In the genomic region with DNA sequence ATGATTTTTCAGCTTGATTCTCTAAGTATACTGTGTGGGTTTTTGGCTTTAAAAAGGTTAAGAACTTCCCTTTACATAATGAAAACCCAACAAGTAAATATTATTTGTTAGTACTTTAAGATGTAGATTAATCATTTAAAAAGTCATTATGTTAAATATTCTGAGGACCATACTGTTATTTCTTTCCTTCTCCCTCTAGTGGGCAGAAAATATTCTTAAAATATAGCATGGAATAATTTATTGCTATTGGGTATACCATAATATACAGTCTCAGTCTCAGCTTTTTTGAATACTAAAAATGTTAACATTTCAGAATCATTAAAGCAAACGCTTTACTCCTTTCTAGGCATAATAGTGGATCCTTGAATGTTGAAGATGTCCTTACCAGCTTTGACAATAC, we compare ENCODE assay signal across 18 cellular contexts. TPM values are rescaled to one million over a fixed set of nuclear protein-coding genes. Genes with fewer than 3 reads are reported as not detected.
DNase-seq lines count a peak whose midpoint lies in the region; ATAC-seq, FAIRE-seq and TF ChIP-seq lines count a peak whose summit lies in the region.
"Had no signal": no experiment of that assay in that cellular context is flagged by ENCODE, and none has a peak within 500 bp of the region (broad histone marks: within the 10 kb centered on the region; RNA-seq: fewer than 3 reads in every experiment).

No MANE protein-coding gene starts in this region.

- H3K4me2 ChIP-seq in A549 = no peak overlapping the region

- H3K36me3 Mint-ChIP-seq in immature natural killer cell = peaks cover 0 to 8% (median 4%) of the 10 kb centered on the region in 3 donors

- H3K4me3 Mint-ChIP-seq in immature natural killer cell = no peak overlapping the region
- H3K4me3 Mint-ChIP-seq: effector memory CD8-positive, alpha-beta T cell; stimulated activated memory B cell treated with anti-CD40 and anti-IgM and Interleukin-4, amounts not matched to agents 10 μg/mL and 1 μg/mL and 100 μg/mL, for 72 hours had no signal

- H3K27me3 Mint-ChIP-seq in immature natural killer cell (ENCODE audit: low read depth in 3 of 3) = no peaks in the 10 kb centered on the region
- H3K27me3 Mint-ChIP-seq: effector memory CD8-positive, alpha-beta T cell; stimulated activated memory B cell treated with anti-CD40 and anti-IgM and Interleukin-4, amounts not matched to agents 10 μg/mL and 1 μg/mL and 100 μg/mL, for 72 hours had no signal

- no peak for TF ChIP-seq POLR2A in A549 (IDR thresholded peaks at IDR 0.05; ENCODE audit: low read length)

- CTCF ChIA-PET in A549 (lab: Yijun Ruan, JAX) = interaction anchor here (0.5 to 13.1 kb wide), 11 partner anchors 14 to 1104 kb away, joined by 3 to 184 read pairs (median 4); a partner anchor contains a TSS

- H3K4me3 ChIP-seq in A549 (no peak overlapping the region), fibroblast of mammary gland (ENCODE audit: control insufficient read depth, low read depth, low read length) (no peak overlapping the region)
- H3K4me3 ChIP-seq: adrenal gland had no signal

- peaks cover 0 to 1% of the 10 kb centered on the region in 2 donors for H3K4me1 Mint-ChIP-seq in immature natural killer cell

- peak; percentile 18 for FAIRE-seq in A549 (lab: Jason Lieb, UNC)

- 25% methylated on average over 1 of the region's 1 CpG for WGBS in A549 (ENCODE audit: missing lambda C conversion rate)

- no peaks in the 10 kb centered on the region for H3K9me3 Mint-ChIP-seq in immature natural killer cell
- H3K9me3 Mint-ChIP-seq: effector memory CD8-positive, alpha-beta T cell had no signal

- TF ChIP-seq CTCF in A549 (IDR thresholded peaks at IDR 0.05) (no peak; the same call in 2 of the 3 replicates), fibroblast of mammary gland (conservative IDR thresholded peaks at IDR 0.05; ENCODE audit: control insufficient read depth, insufficient read depth, low read depth, low read length) (peak; percentile 38)

- DNase-seq in A549 (ENCODE audit: low read depth in 1 of 2, low spot score in 1 of 2) (no peak), ELR (ENCODE audit: low read depth) (peak; percentile 30), RKO (ENCODE audit: low spot score) (peak; percentile 18), fibroblast of mammary gland (ENCODE audit: low read depth) (no peak), immature natural killer cell (no peak), NCI-H1436 treated with DMSO at 0.1 percent for 48 hours (lab: John Stamatoyannopoulos, UW) (no peak)
- DNase-seq in activated CD4-positive, CD25-positive, alpha-beta regulatory T cell (lab: John Stamatoyannopoulos, UW) = no peak
- DNase-seq: activated T-cell treated with anti-CD3 and anti-CD28 coated beads, Interleukin-2, amount 50 U/mL, for 1 hour; adrenal gland; C1 segment of cervical spinal cord; effector memory CD8-positive, alpha-beta T cell; hypothalamus; NCI-H446 treated with DMSO at 0.1 percent for 48 hours; stimulated activated CD4-positive, alpha-beta T cell treated with anti-CD3 and anti-CD28 coated beads, Interleukin-1b, Interleukin-23, amount 100 ng/mL, for 48 hours had no signal

- no peaks in the 10 kb centered on the region for H3K4me1 ChIP-seq in A549
- H3K4me1 ChIP-seq: adrenal gland had no signal

- ATAC-seq in A549 (peak in 1 of 2 experiments; percentile 55; a peak in 1 of 6 replicates), HG03175 (IDR thresholded peaks at IDR 0.05; ENCODE audit: unreplicated experiment) (no peak)
- ATAC-seq: activated CD4-positive, CD25-positive, alpha-beta regulatory T cell treated with anti-CD3 and anti-CD28 coated beads, Interleukin-2, amount 50 U/mL, for 24 hours; effector memory CD8-positive, alpha-beta T cell; stimulated activated memory B cell treated with anti-CD40 and anti-IgM and Interleukin-4, amounts not matched to agents 10 μg/mL and 1 μg/mL and 100 μg/mL, for 72 hours had no signal

- no peak overlapping the region for H3K27ac Mint-ChIP-seq in immature natural killer cell
- H3K27ac Mint-ChIP-seq: effector memory CD8-positive, alpha-beta T cell; stimulated activated memory B cell treated with anti-CD40 and anti-IgM and Interleukin-4, amounts not matched to agents 10 μg/mL and 1 μg/mL and 100 μg/mL, for 72 hours had no signal

- H3K27ac ChIP-seq in A549 = no peak overlapping the region
- H3K27ac ChIP-seq: adrenal gland, HL-60 had no signal

- POLR2A ChIA-PET in A549 (lab: Yijun Ruan, JAX) = no interaction called here

- H3K9me3 ChIP-seq in A549 = no peaks in the 10 kb centered on the region
- H3K9me3 ChIP-seq: adrenal gland had no signal

- TF ChIP-seq RAD21 in A549 (conservative IDR thresholded peaks at IDR 0.05 in 1 of 2, IDR thresholded peaks at IDR 0.05 in 1 of 2) = peak; percentile 23 to 24; a peak in 1 of 5 replicates

- no peak for TF ChIP-seq EP300 in A549 (IDR thresholded peaks at IDR 0.05)

TF ChIP-seq in A549, 52 proteins besides CTCF, POLR2A, EP300 and RAD21:
- TF ChIP-seq JUNB (IDR thresholded peaks at IDR 0.05) = no peak
- peak; percentile 52 for TF ChIP-seq SMC3 (IDR thresholded peaks at IDR 0.05)
- TF ChIP-seq, protein P1, sequence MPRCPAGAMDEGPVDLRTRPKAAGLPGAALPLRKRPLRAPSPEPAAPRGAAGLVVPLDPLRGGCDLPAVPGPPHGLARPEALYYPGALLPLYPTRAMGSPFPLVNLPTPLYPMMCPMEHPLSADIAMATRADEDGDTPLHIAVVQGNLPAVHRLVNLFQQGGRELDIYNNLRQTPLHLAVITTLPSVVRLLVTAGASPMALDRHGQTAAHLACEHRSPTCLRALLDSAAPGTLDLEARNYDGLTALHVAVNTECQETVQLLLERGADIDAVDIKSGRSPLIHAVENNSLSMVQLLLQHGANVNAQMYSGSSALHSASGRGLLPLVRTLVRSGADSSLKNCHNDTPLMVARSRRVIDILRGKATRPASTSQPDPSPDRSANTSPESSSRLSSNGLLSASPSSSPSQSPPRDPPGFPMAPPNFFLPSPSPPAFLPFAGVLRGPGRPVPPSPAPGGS (IDR thresholded peaks at IDR 0.05) = no peak
- TF ChIP-seq RFX5 (IDR thresholded peaks at IDR 0.05) = no peak
- no peak for TF ChIP-seq BHLHE40 (IDR thresholded peaks at IDR 0.05; ENCODE audit: low read depth, low read length)
- no peak for TF ChIP-seq ZC3H11A (IDR thresholded peaks at IDR 0.05)
TF ChIP-seq in A549: peak in this region for 1.

RNA-seq across cellular contexts. Expression of a gene that starts 28.1 kb away (rescaled TPM):
- polyA plus RNA-seq in A549 (2011; rRNA removed) (10.0 and 15.7 TPM in 2 replicates), A549 (2017; fragmentation: RNase III; extraction: RNeasy Plus Mini Kit Qiagen cat#74134 plus additional on column Dnase treatment) (6.2 to 6.7 TPM (median 6.5 TPM) in 3 replicates), immature natural killer cell (10 to 100 TPM; 11.7 to 19.5 (median 12.4) TPM)
- polyA plus RNA-seq in A549 (2012; cell fraction: cytosol; rRNA removed) = 3.7 and 4.3 TPM in 2 replicates
- 2.4 and 3.2 TPM in 2 replicates for polyA plus RNA-seq in A549 (2012; cell fraction: nucleus; rRNA removed)
- polyA minus RNA-seq in A549 (2011; rRNA and poly(A)+ RNA removed) = 9.4 and 10.2 TPM in 2 replicates

RNA-seq across cellular contexts. Expression of a gene that starts 28.6 kb away (rescaled TPM):
- polyA plus RNA-seq in A549 (2011; rRNA removed) (78.8 and 92.7 TPM in 2 replicates), A549 (2017; fragmentation: RNase III; extraction: RNeasy Plus Mini Kit Qiagen cat#74134 plus additional on column Dnase treatment) (28.7 to 31.1 TPM (median 29.6 TPM) in 3 replicates), immature natural killer cell (10 to 100 TPM; 14.5 to 17.5 (median 14.9) TPM)
- polyA plus RNA-seq in A549 (2012; cell fraction: cytosol; rRNA removed) = 10.6 and 10.9 TPM in 2 replicates
- 7.5 and 11.2 TPM in 2 replicates for polyA plus RNA-seq in A549 (2012; cell fraction: nucleus; rRNA removed)
- polyA minus RNA-seq in A549 (2011; rRNA and poly(A)+ RNA removed) = 28.5 and 29.6 TPM in 2 replicates

Comparison
In these comparisons a context has a peak if more than half of its experiments do, and no peak if none do; other contexts are left out.
1. DNase-seq: peak in ELR (single experiment) and RKO (single experiment); none in A549 (0 of 2), fibroblast of mammary gland (single experiment), immature natural killer cell (0 of 3), NCI-H1436 treated with DMSO at 0.1 percent for 48 hours (single experiment) and activated CD4-positive, CD25-positive, alpha-beta regulatory T cell (0 of 4).